ENCODE assay signal across 12 cellular contexts in genomic region chr11:118615282-118615979, GRCh38. TPM values are rescaled to one million over a fixed set of nuclear protein-coding genes. Genes with fewer than 3 reads are reported as not detected.
DNase-seq lines count a peak whose midpoint lies in the region; ATAC-seq, FAIRE-seq and TF ChIP-seq lines count a peak whose summit lies in the region.
"Had no signal": no experiment of that assay in that cellular context is flagged by ENCODE, and none has a peak within 500 bp of the region (broad histone marks: within the 10 kb centered on the region; RNA-seq: fewer than 3 reads in every experiment).

No MANE protein-coding gene starts in this region.

- no peak for ATAC-seq in lower lobe of right lung
- no peak for ATAC-seq in naive thymus-derived CD8-positive, alpha-beta T cell
- ATAC-seq: PC-3 had no signal

- H3K27me3 Mint-ChIP-seq in MCF 10A (ENCODE audit: insufficient read depth, unreplicated experiment), result no peaks in the 10 kb centered on the region
- H3K27me3 Mint-ChIP-seq in naive thymus-derived CD8-positive, alpha-beta T cell, result peaks cover 9 to 19% (median 10%) of the 10 kb centered on the region in 5 donors

- H3K27me3 ChIP-seq in mammary epithelial cell (ENCODE audit: insufficient read depth, low read length) (no peaks in the 10 kb centered on the region), lower lobe of right lung (ENCODE audit: low read depth) (peaks cover 6% of the 10 kb centered on the region)

- 64% methylated on average over 5 of the region's 6 CpGs for WGBS in mammary epithelial cell (ENCODE audit: low coverage, missing lambda C conversion rate)

- H3K4me3 Mint-ChIP-seq in MCF 10A (ENCODE audit: unreplicated experiment), result no peak overlapping the region
- no peak overlapping the region for H3K4me3 Mint-ChIP-seq in naive thymus-derived CD8-positive, alpha-beta T cell
- H3K4me3 Mint-ChIP-seq: immature natural killer cell had no signal

- H3K27ac ChIP-seq in mammary epithelial cell (ENCODE audit: insufficient read depth, low read depth, low read length) (no peak overlapping the region), lower lobe of right lung (peak overlapping the region; percentile 25)

- no peak overlapping the region for H2AFZ ChIP-seq in mammary epithelial cell (ENCODE audit: low read depth, low read length)

- H3K4me2 ChIP-seq in mammary epithelial cell (ENCODE audit: insufficient read depth, low read depth, low read length), result no peak overlapping the region

- no peak for TF ChIP-seq CTCF in MCF 10A (IDR thresholded peaks at IDR 0.05; ENCODE audit: unreplicated experiment)
- TF ChIP-seq CTCF in mammary epithelial cell (conservative IDR thresholded peaks at IDR 0.05 in 1 of 2, IDR thresholded peaks at IDR 0.05 in 1 of 2; ENCODE audit: extremely low read depth in 1 of 2, insufficient read depth in 1 of 2, low read depth in 1 of 2, low read length in 2 of 2), result no peak
- TF ChIP-seq CTCF in lower lobe of right lung (IDR thresholded peaks at IDR 0.05), result no peak

- H3K79me2 ChIP-seq in mammary epithelial cell (ENCODE audit: insufficient read depth, low read length), result no peaks in the 10 kb centered on the region

- BruUV-seq in MCF 10A (replicated peaks; lab: Mats Ljungman, UMichigan), result no TSS peak
- no TSS peak for BruUV-seq in mammary epithelial cell (replicated peaks; lab: Mats Ljungman, UMichigan)

- peaks cover 13% of the 10 kb centered on the region for H3K36me3 Mint-ChIP-seq in MCF 10A (ENCODE audit: insufficient read depth, unreplicated experiment)
- H3K36me3 Mint-ChIP-seq in naive thymus-derived CD8-positive, alpha-beta T cell, result peaks cover 0 to 2% (median 0%) of the 10 kb centered on the region in 3 donors

- dilution Hi-C loops in mammary epithelial cell (cut with HindIII; ENCODE audit: low sequenced_read_pairs), result no loop called here

- no peak overlapping the region for H3K4me3 ChIP-seq in mammary epithelial cell (replicated peaks in 1 of 3; ENCODE audit: insufficient read depth in 1 of 3, low read depth in 2 of 3, low read length in 3 of 3)
- no peak overlapping the region for H3K4me3 ChIP-seq in lower lobe of right lung

- peak overlapping the region; percentile 83 for H3K27ac Mint-ChIP-seq in MCF 10A (ENCODE audit: low read depth, unreplicated experiment)
- no peak overlapping the region for H3K27ac Mint-ChIP-seq in naive thymus-derived CD8-positive, alpha-beta T cell
- H3K27ac Mint-ChIP-seq: immature natural killer cell had no signal

- no peaks in the 10 kb centered on the region for H4K20me1 ChIP-seq in mammary epithelial cell (ENCODE audit: insufficient read depth, low read length)

- H3K9me3 ChIP-seq in mammary epithelial cell (replicated peaks; ENCODE audit: insufficient read depth, low read length), result no peaks in the 10 kb centered on the region
- H3K9me3 ChIP-seq in lower lobe of right lung, result no peaks in the 10 kb centered on the region

- no peaks in the 10 kb centered on the region for H3K9me3 Mint-ChIP-seq in MCF 10A (ENCODE audit: unreplicated experiment)
- H3K9me3 Mint-ChIP-seq in naive thymus-derived CD8-positive, alpha-beta T cell, result no peaks in the 10 kb centered on the region
- H3K9me3 Mint-ChIP-seq: immature natural killer cell had no signal

- POLR2A ChIA-PET in MCF 10A (lab: Yijun Ruan, JAX), result no interaction called here
- POLR2A ChIA-PET in naive thymus-derived CD8-positive, alpha-beta T cell (lab: Charles Lee), result interaction anchor here (0.6 to 0.7 kb wide), 2 partner anchors 9 to 511 kb away, joined by 3 to 5 read pairs; no protein-coding TSS in a partner anchor

- no peak for DNase-seq in MCF 10A (ENCODE audit: unreplicated experiment)
- DNase-seq in mammary epithelial cell, result no peak
- peak; percentile 61 for DNase-seq in cerebellar cortex (ENCODE audit: low spot score)
- peak; percentile 41 for DNase-seq in lower lobe of right lung
- DNase-seq in urothelium cell line (ENCODE audit: low spot score), result peak; percentile 63
- DNase-seq in naive thymus-derived CD8-positive, alpha-beta T cell, result no peak
- DNase-seq in LoVo (ENCODE audit: low spot score), result no peak
- no peak for DNase-seq in DMS53 (lab: John Stamatoyannopoulos, UW)
- DNase-seq: activated gamma-delta T cell treated with Interleukin-2 at 50 U/mL for 16 hours, immature natural killer cell, NCI-H187, PC-3 had no signal

- H3K4me1 ChIP-seq in mammary epithelial cell (ENCODE audit: insufficient read depth, low read length), result peaks cover 38% of the 10 kb centered on the region
- H3K4me1 ChIP-seq in lower lobe of right lung, result peaks cover 73% of the 10 kb centered on the region

- peaks cover 30% of the 10 kb centered on the region for H3K4me1 Mint-ChIP-seq in MCF 10A (ENCODE audit: insufficient read depth, unreplicated experiment)
- peaks cover 6 to 8% (median 7%) of the 10 kb centered on the region in 4 donors for H3K4me1 Mint-ChIP-seq in naive thymus-derived CD8-positive, alpha-beta T cell

- H3K36me3 ChIP-seq in mammary epithelial cell (ENCODE audit: insufficient read depth, low read length) (no peaks in the 10 kb centered on the region), lower lobe of right lung (peaks cover 41% of the 10 kb centered on the region)

- intact Hi-C loops in MCF 10A (cut with micrococcal nuclease) (no loop called here), mammary epithelial cell (cut with micrococcal nuclease) (no loop called here), lower lobe of right lung (cut with DNase I) (no loop called here)

- FAIRE-seq in urothelium cell line (lab: Jason Lieb, UNC), result no peak

- in situ Hi-C loops in mammary epithelial cell (cut with MboI; ENCODE audit: low sequenced_read_pairs in 2 of 2), result no loop called here

- H3K9ac ChIP-seq in mammary epithelial cell (ENCODE audit: insufficient read depth, low read length), result no peak overlapping the region

- CTCF ChIA-PET in MCF 10A (lab: Yijun Ruan, JAX) (interaction anchor here (1.5 kb wide), 1 partner anchor 9 kb away, joined by 4 read pairs; no protein-coding TSS in a partner anchor), mammary epithelial cell (lab: Charles Lee; ENCODE audit: low non-redundant PET) (no interaction called here)

RNA-seq across cellular contexts. Expression of gene PHLDB1, which starts 8.0 kb away (rescaled TPM):
- total RNA-seq in MCF 10A (2022) (31.1 and 36.2 TPM in 2 replicates), mammary epithelial cell (100 to 1,000 TPM in 1 of 2 donors, 10 to 100 TPM in 1; 62.8 to 198 TPM), lower lobe of right lung (71.8 TPM)
- 54.1 TPM for polyA plus RNA-seq in mammary epithelial cell
- polyA minus RNA-seq in mammary epithelial cell, result 101 TPM
- 1 to 10 TPM; 3.0 to 4.1 TPM for total RNA-seq in naive thymus-derived CD8-positive, alpha-beta T cell
- polyA plus RNA-seq in naive thymus-derived CD8-positive, alpha-beta T cell, result under 1 TPM in 2 of 3 donors, not detected in 1; 0.07 to 0.46 TPM

RNA-seq across cellular contexts. Expression of gene ARCN1, which starts 43.2 kb away (rescaled TPM):
- total RNA-seq in MCF 10A (2022) (157 and 164 TPM in 2 replicates), mammary epithelial cell (100 to 1,000 TPM; 115 to 155 TPM), lower lobe of right lung (122 TPM)
- polyA plus RNA-seq in mammary epithelial cell, result 181 TPM
- 114 TPM for polyA minus RNA-seq in mammary epithelial cell
- 100 to 1,000 TPM; 106 to 118 TPM for total RNA-seq in naive thymus-derived CD8-positive, alpha-beta T cell
- polyA plus RNA-seq in naive thymus-derived CD8-positive, alpha-beta T cell, result 100 to 1,000 TPM; 121 to 138 (median 130) TPM

RNA-seq across cellular contexts. Expression of gene IFT46, which starts 49.7 kb away (rescaled TPM):
- total RNA-seq in MCF 10A (2022) (21.3 and 24.3 TPM in 2 replicates), mammary epithelial cell (10 to 100 TPM; 21.6 to 24.3 TPM), lower lobe of right lung (18.5 TPM)
- polyA plus RNA-seq in mammary epithelial cell, result 27.1 TPM
- 35.2 TPM for polyA minus RNA-seq in mammary epithelial cell
- total RNA-seq in naive thymus-derived CD8-positive, alpha-beta T cell, result 10 to 100 TPM; 14.9 to 15.6 TPM
- polyA plus RNA-seq in naive thymus-derived CD8-positive, alpha-beta T cell, result 1 to 10 TPM; 6.7 to 8.3 (median 6.7) TPM

Comparison
In these comparisons a context has a peak if more than half of its experiments do, and no peak if none do; other contexts are left out.
1. DNase-seq: peak in cerebellar cortex (single experiment), lower lobe of right lung (single experiment) and urothelium cell line (single experiment); none in MCF 10A (single experiment), mammary epithelial cell (single experiment), naive thymus-derived CD8-positive, alpha-beta T cell (0 of 10), LoVo (single experiment) and DMS53 (single experiment).